20 cellular contexts compared by ENCODE assay signal in genomic region chr12:130951636-130952035, GRCh38. TPM values are rescaled to one million over a fixed set of nuclear protein-coding genes. Genes with fewer than 3 reads are reported as not detected.
"Had no signal": no experiment of that assay in that cellular context is flagged by ENCODE, and none has a peak within 500 bp of the region (broad histone marks: within the 10 kb centered on the region; RNA-seq: fewer than 3 reads in every experiment).

No MANE protein-coding gene starts in this region.

- FAIRE-seq: kidney, small intestine had no signal

- H3K4me1 ChIP-seq: colonic mucosa, parathyroid adenoma had no signal

- H3K9me3 ChIP-seq: colonic mucosa, left ventricle myocardium inferior, transverse colon had no signal

- DNase-seq: activated CD4-positive, alpha-beta T cell treated with anti-CD3 and anti-CD28 coated beads, Interleukin-2, amount 50 U/mL, for 48 hours; activated naive CD4-positive, alpha-beta T cell treated with anti-CD3 and anti-CD28 coated beads for 36 hours; activated T-cell treated with anti-CD3 and anti-CD28 coated beads, Interleukin-2, amount 50 U/mL, for 1 hour; caudate nucleus; colonic mucosa; hippocampal formation; kidney; left ventricle myocardium inferior; mesenchymal stem cell; retina; stimulated activated CD4-positive, alpha-beta T cell treated with anti-CD3 and anti-CD28 coated beads, Interleukin-4, amount 100 ng/mL, for 24 hours; stimulated activated naive CD4-positive, alpha-beta T cell treated with Interleukin-2 at 50 U/mL for 16 hours; substantia nigra; transverse colon had no signal

- H3K9ac ChIP-seq: parathyroid adenoma had no signal

- H3K27me3 ChIP-seq: colonic mucosa had no signal

- H3K9me3 Mint-ChIP-seq: activated naive CD4-positive, alpha-beta T cell treated with anti-CD3 and anti-CD28 coated beads for 36 hours; activated T-helper 2 cell treated with anti-CD3 and anti-CD28 coated beads, Interferon-gamma antibody, Interleukin-2, Interleukin-4, amounts not matched to agents 10 μg/mL and 5 μg/mL and 100 μg/mL, durations not matched to agents 14 hours and 24 hours and 36 hours had no signal

- H3K79me2 ChIP-seq: parathyroid adenoma had no signal

- H3K27ac Mint-ChIP-seq: activated naive CD4-positive, alpha-beta T cell treated with anti-CD3 and anti-CD28 coated beads for 36 hours; activated T-helper 2 cell treated with anti-CD3 and anti-CD28 coated beads, Interferon-gamma antibody, Interleukin-2, Interleukin-4, amounts not matched to agents 10 μg/mL and 5 μg/mL and 100 μg/mL, durations not matched to agents 14 hours and 24 hours and 36 hours had no signal

- H3K4me3 ChIP-seq: colonic mucosa, left ventricle myocardium inferior, transverse colon had no signal

- H3K4me3 Mint-ChIP-seq: activated naive CD4-positive, alpha-beta T cell treated with anti-CD3 and anti-CD28 coated beads for 36 hours had no signal

- H3K27ac ChIP-seq: colonic mucosa, parathyroid adenoma had no signal

- H3K36me3 ChIP-seq: colonic mucosa, left ventricle myocardium inferior, transverse colon had no signal

- ATAC-seq: esophagus mucosa, SK-N-SH treated with all-trans-retinoic acid at 6 μM for 48 hours had no signal

- H2AFZ ChIP-seq: parathyroid adenoma had no signal

RNA-seq across cellular contexts. Expression of gene ADGRD1, which starts 2.1 kb away (rescaled TPM):
- total RNA-seq: activated naive CD4-positive, alpha-beta T cell treated with anti-CD3 and anti-CD28 coated beads for 36 hours; glomerular endothelial cell had no signal
